In the genomic region with DNA sequence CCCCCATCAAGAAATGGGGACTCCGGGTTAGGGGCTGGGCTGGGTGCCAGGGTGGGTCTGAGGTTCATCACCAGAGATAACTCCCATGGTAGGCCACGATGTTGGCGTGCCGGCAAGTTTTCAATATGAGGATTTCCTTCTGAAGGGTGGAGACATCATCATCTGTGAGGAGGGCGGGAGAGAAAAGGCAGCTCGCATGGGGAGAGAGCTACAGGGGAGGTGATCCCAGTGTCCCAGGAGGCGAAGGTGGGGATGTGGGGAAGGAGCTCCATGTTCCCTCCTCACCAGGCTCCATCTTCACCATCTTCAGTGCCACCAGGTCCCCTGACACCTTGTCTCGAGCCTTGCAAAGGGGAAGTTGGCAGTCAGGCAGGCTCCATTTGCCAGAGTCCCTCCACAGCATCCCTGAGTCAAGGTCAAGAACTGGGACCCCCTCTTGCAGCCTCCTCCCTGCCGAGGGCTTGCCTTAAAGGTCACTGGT, we compare ENCODE assay signal across 8 cellular contexts. TPM values are rescaled to one million over a fixed set of nuclear protein-coding genes. Genes with fewer than 3 reads are reported as not detected.
DNase-seq lines count a peak whose midpoint lies in the region; ATAC-seq and TF ChIP-seq lines count a peak whose summit lies in the region.

No MANE protein-coding gene starts in this region.

- H3K27ac Mint-ChIP-seq in activated T-cell treated with anti-CD3 and anti-CD28 coated beads, Interleukin-2, amount 50 U/mL, for 24 hours: peak overlapping the region; percentile 99

- TF ChIP-seq CTCF in heart right ventricle (IDR thresholded peaks at IDR 0.05) (no peak), vagina (IDR thresholded peaks at IDR 0.05) (no peak)

- H2BK5ac ChIP-seq in mesenchymal stem cell (ENCODE audit: low read depth, low read length, poor library complexity, severe bottlenecking): no peak overlapping the region

- H3K79me1 ChIP-seq in mesenchymal stem cell (replicated peaks; ENCODE audit: low read length, poor library complexity, severe bottlenecking): peaks cover 15% of the 10 kb centered on the region

- H3K18ac ChIP-seq in mesenchymal stem cell (ENCODE audit: low read depth in 1 of 2, low read length in 2 of 2): peak overlapping the region in 1 of 2 experiments; percentile 46

- H3K4ac ChIP-seq in mesenchymal stem cell (ENCODE audit: low read depth in 1 of 2, low read length in 2 of 2): no peak overlapping the region

- H3K9me3 Mint-ChIP-seq in activated T-cell treated with anti-CD3 and anti-CD28 coated beads, Interleukin-2, amount 50 U/mL, for 24 hours: no peaks in the 10 kb centered on the region

- DNase-seq in heart right ventricle (no peak), Right ventricle myocardium inferior (ENCODE audit: missing footprints) (no peak), mesenchymal stem cell (no peak), vagina (ENCODE audit: extremely low spot score in 2 of 2) (no peak), left lobe of liver (ENCODE audit: low spot score) (no peak), caudate nucleus (lab: John Stamatoyannopoulos, UW) (no peak), T1000 (lab: John Stamatoyannopoulos, UW) (no peak)
- no peak for DNase-seq in activated T-cell treated with anti-CD3 and anti-CD28 coated beads, Interleukin-2, amount 50 U/mL, for 24 hours

- peak overlapping the region; percentile 99 for H3K4me3 Mint-ChIP-seq in activated T-cell treated with anti-CD3 and anti-CD28 coated beads, Interleukin-2, amount 50 U/mL, for 24 hours

- no peaks in the 10 kb centered on the region for H3K27me3 Mint-ChIP-seq in activated T-cell treated with anti-CD3 and anti-CD28 coated beads, Interleukin-2, amount 50 U/mL, for 24 hours

- H3K27me3 ChIP-seq in heart right ventricle (no peaks in the 10 kb centered on the region), mesenchymal stem cell (ENCODE audit: control insufficient read depth in 1 of 2, insufficient read depth in 1 of 2, low read length in 2 of 2) (no peaks in the 10 kb centered on the region), vagina (no peaks in the 10 kb centered on the region)

- no peak overlapping the region for H4K91ac ChIP-seq in mesenchymal stem cell (ENCODE audit: low read length)

- no peak overlapping the region for H3K14ac ChIP-seq in mesenchymal stem cell (ENCODE audit: low read length in 2 of 2)

- H3K36me3 Mint-ChIP-seq in activated T-cell treated with anti-CD3 and anti-CD28 coated beads, Interleukin-2, amount 50 U/mL, for 24 hours (ENCODE audit: low read depth): peaks cover 89% of the 10 kb centered on the region

- no peak overlapping the region for H2BK12ac ChIP-seq in mesenchymal stem cell (ENCODE audit: low read length in 2 of 2)

- H3K9me3 ChIP-seq in heart right ventricle (no peaks in the 10 kb centered on the region), mesenchymal stem cell (ENCODE audit: control insufficient read depth, low read length) (no peaks in the 10 kb centered on the region), vagina (no peaks in the 10 kb centered on the region)

- H3K4me2 ChIP-seq in mesenchymal stem cell (ENCODE audit: low read length, poor library complexity, severe bottlenecking): no peak overlapping the region

- H3K4me1 ChIP-seq in heart right ventricle: peaks cover 0 to 32% (median 24%) of the 10 kb centered on the region in 9 donors
- peaks cover 17% of the 10 kb centered on the region for H3K4me1 ChIP-seq in mesenchymal stem cell (ENCODE audit: control insufficient read depth, insufficient read depth, low read depth, low read length)
- H3K4me1 ChIP-seq in vagina: peaks cover 20% of the 10 kb centered on the region

- peaks cover 57% of the 10 kb centered on the region for H3K4me1 Mint-ChIP-seq in activated T-cell treated with anti-CD3 and anti-CD28 coated beads, Interleukin-2, amount 50 U/mL, for 24 hours (ENCODE audit: low read depth)

- H3K9ac ChIP-seq in mesenchymal stem cell (ENCODE audit: low read length): no peak overlapping the region

- TF ChIP-seq POLR2A in vagina (IDR thresholded peaks at IDR 0.05): no peak

- H3K27ac ChIP-seq in heart right ventricle (peak overlapping the region in 5 of 10 donors; percentile 50 to 92 (median 89)), mesenchymal stem cell (ENCODE audit: low read length, poor library complexity, severe bottlenecking) (no peak overlapping the region), vagina (no peak overlapping the region), caudate nucleus (ENCODE audit: low read depth, low read length) (no peak overlapping the region)

- H3K36me3 ChIP-seq in heart right ventricle (peaks cover 0 to 25% (median 19%) of the 10 kb centered on the region in 9 donors), mesenchymal stem cell (ENCODE audit: control insufficient read depth in 1 of 2, insufficient read depth in 2 of 2, low read depth in 1 of 2, low read length in 2 of 2) (peaks cover 19 to 22% of the 10 kb centered on the region in 2 experiments), vagina (peaks cover 0 to 23% of the 10 kb centered on the region in 2 donors)

- intact Hi-C loops in heart right ventricle (cut with DNase I): loop anchor here in 2 of 10 donors (5.0 kb wide), 2 partner anchors 70 to 215 kb away; partner anchors contain the start of gene FAM98C (in 1 of the 2)
- intact Hi-C loops in Right ventricle myocardium inferior (cut with DNase I): loop anchor here (5.0 kb wide), 1 partner anchor 280 kb away; the partner anchor contains the start of genes NFKBIB and SIRT2
- intact Hi-C loops in vagina (cut with DNase I): no loop called here

- no peak for ATAC-seq in heart right ventricle
- no peak for ATAC-seq in Right ventricle myocardium inferior
- ATAC-seq in left lobe of liver: no peak

- H4K8ac ChIP-seq in mesenchymal stem cell (ENCODE audit: low read length): no peak overlapping the region

- peak overlapping the region; percentile 44 for H2AFZ ChIP-seq in mesenchymal stem cell (ENCODE audit: low read depth, low read length)

- H3K23ac ChIP-seq in mesenchymal stem cell (ENCODE audit: low read length in 2 of 2): no peak overlapping the region

- WGBS in heart right ventricle, 2 donors: 61 to 62% methylated on average over 9 of the region's 9 CpGs
- 95% methylated on average over 7 of the region's 9 CpGs for WGBS in mesenchymal stem cell

- no peak overlapping the region for H2AK5ac ChIP-seq in mesenchymal stem cell (ENCODE audit: low read length, severe bottlenecking)

- no peak overlapping the region for H2BK120ac ChIP-seq in mesenchymal stem cell (ENCODE audit: low read depth, low read length)

- H3K4me3 ChIP-seq in heart right ventricle (peak overlapping the region in 7 of 10 donors; percentile 69 to 98 (median 84)), mesenchymal stem cell (ENCODE audit: insufficient read depth in 1 of 2, low read depth in 1 of 2, low read length in 2 of 2) (no peak overlapping the region), vagina (peak overlapping the region; percentile 82 to 98)

- H2BK15ac ChIP-seq in mesenchymal stem cell (ENCODE audit: low read depth, poor library complexity, severe bottlenecking): no peak overlapping the region

RNA-seq across cellular contexts. Expression of gene MAP4K1, which starts 0.4 kb away (rescaled TPM):
- total RNA-seq in heart right ventricle: 1 to 10 TPM in 8 of 10 donors, under 1 TPM in 2; 0.52 to 9.1 (median 1.5) TPM
- 1 to 10 TPM in 1 of 2 donors, under 1 TPM in 1; 0.99 to 2.1 TPM for polyA plus RNA-seq in heart right ventricle
- total RNA-seq in Right ventricle myocardium inferior: 3.1 TPM
- 0.14 TPM for polyA plus RNA-seq in mesenchymal stem cell (2013, experiment 1 of 2)
- 0.08 TPM for polyA plus RNA-seq in mesenchymal stem cell (2013, experiment 2 of 2)
- 47.9 TPM for total RNA-seq in vagina
- total RNA-seq in left lobe of liver: 3.5 TPM

RNA-seq across cellular contexts. Expression of gene EIF3K, which starts 1.7 kb away (rescaled TPM):
- total RNA-seq in heart right ventricle (100 to 1,000 TPM; 505 to 677 (median 631) TPM), Right ventricle myocardium inferior (660 TPM), vagina (349 TPM), left lobe of liver (106 TPM)
- 100 to 1,000 TPM; 572 to 845 TPM for polyA plus RNA-seq in heart right ventricle
- 221 TPM for polyA plus RNA-seq in mesenchymal stem cell (2013, experiment 1 of 2)
- 218 TPM for polyA plus RNA-seq in mesenchymal stem cell (2013, experiment 2 of 2)

RNA-seq across cellular contexts. Expression of gene ACTN4, which starts 30.1 kb away (rescaled TPM):
- total RNA-seq in heart right ventricle (100 to 1,000 TPM; 129 to 291 (median 149) TPM), Right ventricle myocardium inferior (145 TPM), vagina (513 TPM), left lobe of liver (156 TPM)
- 100 to 1,000 TPM in 1 of 2 donors, 10 to 100 TPM in 1; 92.4 to 189 TPM for polyA plus RNA-seq in heart right ventricle
- 259 TPM for polyA plus RNA-seq in mesenchymal stem cell (2013, experiment 1 of 2)
- 250 TPM for polyA plus RNA-seq in mesenchymal stem cell (2013, experiment 2 of 2)

Comparison
In these comparisons a context has a peak if more than half of its experiments do, and no peak if none do; other contexts are left out.
1. H3K4me3 ChIP-seq: peak in heart right ventricle (7 of 10) and vagina (2 of 2); none in mesenchymal stem cell (0 of 2).